8 cellular contexts compared by ENCODE assay signal in genomic region chr17:5110816-5111215, GRCh38. TPM values are rescaled to one million over a fixed set of nuclear protein-coding genes. Genes with fewer than 3 reads are reported as not detected.
DNase-seq lines count a peak whose midpoint lies in the region; FAIRE-seq and TF ChIP-seq lines count a peak whose summit lies in the region.

No MANE protein-coding gene starts in this region.

- H3K4me1 ChIP-seq in SJCRH30: no peaks in the 10 kb centered on the region

- peak overlapping the region; percentile 93 for H3K4me3 ChIP-seq in H7 (ENCODE audit: insufficient read depth, low read depth, low read length)
- H3K4me3 ChIP-seq in SJCRH30: peak overlapping the region; percentile 71
- H3K4me3 ChIP-seq in fibroblast of mammary gland (ENCODE audit: control insufficient read depth, low read depth, low read length): peak overlapping the region; percentile 82
- peak overlapping the region; percentile 90 for H3K4me3 ChIP-seq in skeletal muscle cell (ENCODE audit: low read depth, low read length)

- no peak overlapping the region for H3K27ac ChIP-seq in SJCRH30

- DNase-seq in H7 (no peak), SJCRH30 (no peak), fibroblast of mammary gland (ENCODE audit: low read depth) (no peak), skeletal muscle cell (ENCODE audit: low read depth) (no peak), RCC 7860 (ENCODE audit: low spot score) (no peak), D721Med (ENCODE audit: insufficient read length, low spot score) (no peak), ecto neural progenitor cell (ENCODE audit: low spot score) (no peak), AG08395 (ENCODE audit: low spot score) (no peak)

- H3K27me3 ChIP-seq in H7 (ENCODE audit: control insufficient read depth, insufficient read depth, low read length) (no peaks in the 10 kb centered on the region), SJCRH30 (no peaks in the 10 kb centered on the region)

- H3K36me3 ChIP-seq in H7 (replicated peaks; ENCODE audit: control insufficient read depth, insufficient read depth, low read length) (peaks cover 27% of the 10 kb centered on the region), SJCRH30 (no peaks in the 10 kb centered on the region; the same call in 1 of the 2 replicates)

- TF ChIP-seq CTCF in fibroblast of mammary gland (conservative IDR thresholded peaks at IDR 0.05; ENCODE audit: control insufficient read depth, insufficient read depth, low read depth, low read length): no peak
- no peak for TF ChIP-seq CTCF in D721Med (IDR thresholded peaks at IDR 0.05; ENCODE audit: insufficient read depth, missing control alignments)

- FAIRE-seq in RCC 7860 (lab: Jason Lieb, UNC) (no peak), D721Med (lab: Jason Lieb, UNC) (no peak)

- no peaks in the 10 kb centered on the region for H3K9me3 ChIP-seq in SJCRH30 (replicated peaks)

RNA-seq across cellular contexts. Expression of gene ZNF232, which starts 0.9 kb away (rescaled TPM):
- 20.1 and 24.8 TPM in 2 replicates for total RNA-seq in H7 (2014; rRNA removed; shearing (Covaris generic))
- 5.4 and 6.8 TPM in 2 replicates for total RNA-seq in SJCRH30 (2014; rRNA removed; shearing (Covaris generic))

RNA-seq across cellular contexts. Expression of gene USP6, which starts 5.0 kb away (rescaled TPM):
- total RNA-seq in H7 (2014; rRNA removed; shearing (Covaris generic)): 0.03 TPM in 1 of 2 replicates, not detected in the other
- total RNA-seq in SJCRH30 (2014; rRNA removed; shearing (Covaris generic)): not detected in 2 replicates

RNA-seq across cellular contexts. Expression of gene ZFP3, which starts 32.5 kb away (rescaled TPM):
- 0.21 and 0.96 TPM in 2 replicates for total RNA-seq in H7 (2014; rRNA removed; shearing (Covaris generic))
- total RNA-seq in SJCRH30 (2014; rRNA removed; shearing (Covaris generic)): 1.7 and 1.8 TPM in 2 replicates
